ENCODE assay signal across 9 cellular contexts in the genomic region with DNA sequence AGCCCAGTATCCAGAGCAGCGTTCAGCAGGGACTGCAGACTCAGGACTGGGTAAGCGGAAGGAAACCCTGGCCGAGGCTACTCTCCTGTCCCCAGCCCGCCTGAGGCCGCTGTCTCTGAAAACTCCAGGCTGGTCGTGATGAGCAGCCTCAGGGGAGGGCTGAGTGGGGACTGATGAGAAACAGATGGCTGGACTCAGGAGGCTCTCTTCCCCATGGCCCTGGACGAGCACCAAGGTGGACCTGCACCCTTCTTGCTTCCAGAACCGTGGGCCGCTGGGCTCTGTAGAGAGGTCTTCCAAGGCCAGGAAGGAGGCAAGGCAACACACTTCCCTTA. TPM values are rescaled to one million over a fixed set of nuclear protein-coding genes. Genes with fewer than 3 reads are reported as not detected.
DNase-seq lines count a peak whose midpoint lies in the region; ATAC-seq and TF ChIP-seq lines count a peak whose summit lies in the region.
"Had no signal": no experiment of that assay in that cellular context is flagged by ENCODE, and none has a peak within 500 bp of the region (broad histone marks: within the 10 kb centered on the region; RNA-seq: fewer than 3 reads in every experiment).

No MANE protein-coding gene starts in this region.

- dilution Hi-C loops in IMR-90 (cut with HindIII; ENCODE audit: low sequenced_read_pairs, unreplicated experiment), result no loop called here

- H3K27ac ChIP-seq in A673 (ENCODE audit: low read depth, low read length, poor library complexity, severe bottlenecking), result no peak overlapping the region
- H3K27ac ChIP-seq in IMR-90 (ENCODE audit: insufficient read depth, low read length), result no peak overlapping the region

- H3K4me1 ChIP-seq in A673 (ENCODE audit: insufficient read depth, low read length, poor library complexity, severe bottlenecking) (peaks cover 5% of the 10 kb centered on the region), IMR-90 (ENCODE audit: control insufficient read depth, insufficient read depth, low read length) (peaks cover 5% of the 10 kb centered on the region; the same call in 1 of the 2 replicates), mononuclear cell (ENCODE audit: insufficient read depth, low read length) (peaks cover 57% of the 10 kb centered on the region)

- H3K9me3 ChIP-seq in A673 (ENCODE audit: low read depth, low read length, poor library complexity, severe bottlenecking), result peaks cover 33% of the 10 kb centered on the region
- H3K9me3 ChIP-seq in IMR-90 (ENCODE audit: control insufficient read depth, insufficient read depth, low read length), result peaks cover 9% of the 10 kb centered on the region
- no peaks in the 10 kb centered on the region for H3K9me3 ChIP-seq in mononuclear cell (ENCODE audit: low read depth, low read length)

- H2BK20ac ChIP-seq in IMR-90 (ENCODE audit: low read depth, low read length), result no peak overlapping the region

- CTCF ChIA-PET in A673 (lab: Charles Lee), result no interaction called here
- CTCF ChIA-PET in IMR-90 (lab: Yijun Ruan, JAX), result no interaction called here

- H2BK5ac ChIP-seq in IMR-90 (ENCODE audit: low read depth, low read length, poor library complexity, severe bottlenecking), result no peak overlapping the region

- H3K4me3 Mint-ChIP-seq in central memory CD8-positive, alpha-beta T cell, result peak overlapping the region; percentile 77

- no peak overlapping the region for H2BK120ac ChIP-seq in IMR-90 (ENCODE audit: low read depth, low read length)

- no peak overlapping the region for H2AFZ ChIP-seq in IMR-90 (replicated peaks; ENCODE audit: low read length, poor library complexity)

- 70% methylated on average over 2 of the region's 9 CpGs; no CpG with 5 or more reads in 1 of the 2 experiments for WGBS in IMR-90 (ENCODE audit: extremely low coverage in 2 of 2, insufficient read length in 1 of 2), 2 experiments

- no peak overlapping the region; the same call in 2 of the 3 replicates for H2BK15ac ChIP-seq in IMR-90 (ENCODE audit: low read depth, low read length)

- peak overlapping the region; percentile 100 for H2AK9ac ChIP-seq in IMR-90 (replicated peaks; ENCODE audit: low read depth, low read length, poor library complexity)

- no peak for TF ChIP-seq POLR2A in IMR-90 (IDR thresholded peaks at IDR 0.05; ENCODE audit: low read depth, low read length)

- H3K4me3 ChIP-seq in A673 (ENCODE audit: low read depth, low read length, poor library complexity, severe bottlenecking) (peak overlapping the region; percentile 67), IMR-90 (ENCODE audit: insufficient read depth, low read depth, low read length) (no peak overlapping the region), mononuclear cell (ENCODE audit: low read length) (peak overlapping the region; percentile 60)

- no peak overlapping the region for H3K18ac ChIP-seq in IMR-90 (ENCODE audit: low read depth, low read length)

- no peak overlapping the region for H3K23ac ChIP-seq in IMR-90 (ENCODE audit: low read depth, low read length)

- TF ChIP-seq RAD21 in IMR-90 (IDR thresholded peaks at IDR 0.05; ENCODE audit: low read length), result no peak

- H3K9me3 Mint-ChIP-seq in central memory CD8-positive, alpha-beta T cell, result no peaks in the 10 kb centered on the region

- BruUV-seq in A673 (replicated peaks; lab: Mats Ljungman, UMichigan) (TSS peak; percentile 64), IMR-90 (replicated peaks; lab: Mats Ljungman, UMichigan) (no TSS peak)

- no peaks in the 10 kb centered on the region for H3K27me3 Mint-ChIP-seq in central memory CD8-positive, alpha-beta T cell

- TF ChIP-seq CTCF in A673 (conservative IDR thresholded peaks at IDR 0.05; ENCODE audit: low read depth, low read length), result no peak
- no peak for TF ChIP-seq CTCF in IMR-90 (conservative IDR thresholded peaks at IDR 0.05; ENCODE audit: low read depth, low read length)

- in situ Hi-C loops in IMR-90 (cut with MboI; ENCODE audit: low sequenced_read_pairs), result no loop called here

- no peak for ATAC-seq in IMR-90 (ENCODE audit: low read depth)
- ATAC-seq in central memory CD8-positive, alpha-beta T cell (replicated peaks; ENCODE audit: extremely low read depth, poor library complexity, severe bottlenecking), result no peak

- peaks cover 15% of the 10 kb centered on the region for H3K36me3 Mint-ChIP-seq in central memory CD8-positive, alpha-beta T cell (ENCODE audit: insufficient read depth)

- POLR2A ChIA-PET in A673 (lab: Charles Lee; ENCODE audit: low non-redundant PET) (no interaction called here), IMR-90 (lab: Charles Lee; ENCODE audit: unreplicated experiment) (no interaction called here)

- H3K9ac ChIP-seq in IMR-90 (ENCODE audit: low read depth, low read length), result no peak overlapping the region

- no peaks in the 10 kb centered on the region for H3K9me1 ChIP-seq in IMR-90 (ENCODE audit: insufficient read depth, low read length)

- no peak overlapping the region for H3K27ac Mint-ChIP-seq in central memory CD8-positive, alpha-beta T cell (ENCODE audit: low read depth)

- H3K27me3 ChIP-seq in A673 (replicated peaks; ENCODE audit: insufficient read depth, low read depth, low read length, poor library complexity), result no peaks in the 10 kb centered on the region
- H3K27me3 ChIP-seq in IMR-90 (ENCODE audit: control insufficient read depth, insufficient read depth, low read length), result no peaks in the 10 kb centered on the region
- H3K27me3 ChIP-seq in mononuclear cell (ENCODE audit: insufficient read depth, low read length), result no peaks in the 10 kb centered on the region

- peak overlapping the region; percentile 96; the same call in 1 of the 2 replicates for H3K4me2 ChIP-seq in IMR-90 (ENCODE audit: low read depth, low read length)

- H4K20me1 ChIP-seq in IMR-90 (ENCODE audit: insufficient read depth, low read length), result no peaks in the 10 kb centered on the region

- H2AK5ac ChIP-seq in IMR-90 (ENCODE audit: low read depth, low read length), result no peak overlapping the region

- DNase-seq in A673 (ENCODE audit: low spot score) (no peak), IMR-90 (no peak), hepatic stellate cell (ENCODE audit: low spot score) (no peak), OCI-M2 (lab: John Stamatoyannopoulos, UW; ENCODE audit: unreplicated experiment) (no peak), NCI-H1694 (lab: John Stamatoyannopoulos, UW) (no peak)
- DNase-seq in central memory CD8-positive, alpha-beta T cell (ENCODE audit: low spot score in 2 of 2), result no peak
- DNase-seq in stimulated activated CD4-positive, alpha-beta T cell treated with anti-CD3 and anti-CD28 coated beads, Interleukin-4, amount 100 ng/mL, for 4 hours, result no peak
- DNase-seq: NCI-H774 had no signal

- H3K36me3 ChIP-seq in A673 (ENCODE audit: insufficient read depth, low read length, poor library complexity, severe bottlenecking) (peaks cover 21% of the 10 kb centered on the region), IMR-90 (ENCODE audit: control insufficient read depth, insufficient read depth, low read length) (peaks cover 14% of the 10 kb centered on the region)

- no peak overlapping the region for H3K14ac ChIP-seq in IMR-90 (replicated peaks; ENCODE audit: low read depth, low read length)

- H4K5ac ChIP-seq in IMR-90 (ENCODE audit: low read depth, low read length), result no peak overlapping the region

- intact Hi-C loops in A673 (cut with micrococcal nuclease; ENCODE audit: unreplicated experiment) (no loop called here), IMR-90 (cut with micrococcal nuclease) (no loop called here)

- no peak overlapping the region for H3K56ac ChIP-seq in IMR-90 (ENCODE audit: extremely low read depth, insufficient read depth, low read length)

- peaks cover 22 to 30% of the 10 kb centered on the region in 2 experiments for H3K79me1 ChIP-seq in IMR-90 (ENCODE audit: low read depth in 1 of 2, low read length in 2 of 2)

- H4K91ac ChIP-seq in IMR-90 (ENCODE audit: insufficient read depth, low read depth, low read length), result no peak overlapping the region; the same call in 1 of the 2 replicates

- H4K8ac ChIP-seq in IMR-90 (ENCODE audit: low read depth in 2 of 2, low read length in 2 of 2), result no peak overlapping the region

- peaks cover 5% of the 10 kb centered on the region for H3K4me1 Mint-ChIP-seq in central memory CD8-positive, alpha-beta T cell

- H3K4ac ChIP-seq in IMR-90 (ENCODE audit: low read depth, low read length), result peak overlapping the region; percentile 91; the same call in 1 of the 2 replicates

TF ChIP-seq in IMR-90, 13 proteins besides CTCF, POLR2A, EP300 and RAD21 (continues in another document):
- TF ChIP-seq FOS (IDR thresholded peaks at IDR 0.05; ENCODE audit: low read depth, low read length) (no peak), RCOR1 (IDR thresholded peaks at IDR 0.05; ENCODE audit: insufficient replicate concordance, low read length) (no peak), BHLHE40 (IDR thresholded peaks at IDR 0.05; ENCODE audit: low read depth, low read length) (no peak), RFX5 (IDR thresholded peaks at IDR 0.05; ENCODE audit: low read depth, low read length) (no peak), NFE2L2 (IDR thresholded peaks at IDR 0.05; ENCODE audit: low read depth, low read length) (no peak)
- TF ChIP-seq, protein P1, sequence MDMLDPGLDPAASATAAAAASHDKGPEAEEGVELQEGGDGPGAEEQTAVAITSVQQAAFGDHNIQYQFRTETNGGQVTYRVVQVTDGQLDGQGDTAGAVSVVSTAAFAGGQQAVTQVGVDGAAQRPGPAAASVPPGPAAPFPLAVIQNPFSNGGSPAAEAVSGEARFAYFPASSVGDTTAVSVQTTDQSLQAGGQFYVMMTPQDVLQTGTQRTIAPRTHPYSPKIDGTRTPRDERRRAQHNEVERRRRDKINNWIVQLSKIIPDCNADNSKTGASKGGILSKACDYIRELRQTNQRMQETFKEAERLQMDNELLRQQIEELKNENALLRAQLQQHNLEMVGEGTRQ (IDR thresholded peaks at IDR 0.05; ENCODE audit: low read depth, low read length), result no peak

RNA-seq across cellular contexts. Expression of a gene that starts 1.1 kb away (rescaled TPM):
- total RNA-seq in A673 (2021), result 2.1 and 2.7 TPM in 2 replicates
- under 0.01 and 0.18 TPM in 2 replicates for total RNA-seq in IMR-90 (2012; rRNA removed)
- polyA plus RNA-seq in IMR-90 (2012; rRNA removed), result 0.10 and 0.11 TPM in 2 replicates
- 0.03 and 0.12 TPM in 2 replicates for polyA plus RNA-seq in IMR-90 (2012; cell fraction: cytosol; rRNA removed)
- polyA plus RNA-seq in IMR-90 (2012; cell fraction: nucleus; rRNA removed; ENCODE audit: low replicate concordance), result 1.5 and 1.6 TPM in 2 replicates
- 0.10 TPM for total RNA-seq in mononuclear cell

RNA-seq across cellular contexts. Expression of a gene that starts 20.2 kb away (rescaled TPM):
- total RNA-seq in A673 (2021) (238 and 250 TPM in 2 replicates), IMR-90 (2012; rRNA removed) (19.4 and 21.5 TPM in 2 replicates), mononuclear cell (33.9 TPM)
- 61.6 and 74.5 TPM in 2 replicates for polyA plus RNA-seq in IMR-90 (2012; rRNA removed)
- 55.0 and 55.6 TPM in 2 replicates for polyA plus RNA-seq in IMR-90 (2012; cell fraction: cytosol; rRNA removed)
- 408 and 869 TPM in 2 replicates for polyA plus RNA-seq in IMR-90 (2012; cell fraction: nucleus; rRNA removed; ENCODE audit: low replicate concordance)
